ENCODE assay signal across 11 cellular contexts in the genomic region with DNA sequence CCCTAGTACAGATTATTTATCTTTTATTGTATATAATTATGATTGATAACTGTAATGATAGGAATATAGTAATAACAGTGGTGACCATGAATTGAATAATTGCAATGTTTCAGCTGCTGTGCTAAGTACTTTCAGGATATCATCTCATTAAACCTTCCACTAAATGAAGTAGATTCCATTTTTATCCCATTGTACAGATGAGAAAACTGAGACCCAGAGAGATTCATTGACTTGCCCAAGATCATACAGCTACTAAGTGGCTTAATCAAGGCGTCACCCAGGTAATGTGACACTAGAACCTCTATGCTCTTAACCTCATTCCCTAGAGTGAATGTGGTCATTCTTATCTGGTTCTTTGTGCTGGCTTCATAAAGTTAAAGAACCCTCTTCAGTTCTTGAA.
"Had no signal": no experiment of that assay in that cellular context is flagged by ENCODE, and none has a peak within 500 bp of the region (broad histone marks: within the 10 kb centered on the region; RNA-seq: fewer than 3 reads in every experiment).

No MANE protein-coding gene starts in this region.

- H3K4me3 ChIP-seq: GM23248, GM23338, HAP-1 had no signal

- H3K27ac ChIP-seq: GM23248 had no signal

- H3K9ac ChIP-seq: GM23248 had no signal

- H3K36me3 ChIP-seq: HAP-1 had no signal

- DNase-seq: GM23248, GOT3, H7, H9, HCEC 1CT, HFFc6 had no signal

- ATAC-seq: GM23338, HCT116 had no signal

- H3K4me2 ChIP-seq: GM23338 had no signal

- H3K9me3 ChIP-seq: HAP-1 had no signal

- H2AFZ ChIP-seq: GM23248, GM23338 had no signal

- H3K4me1 ChIP-seq: HAP-1 had no signal

- FAIRE-seq: H1, H54 had no signal
